In genomic region chr11:532512-533048, GRCh38 we compare ENCODE assay signal across 21 cellular contexts.
"Had no signal": no experiment of that assay in that cellular context is flagged by ENCODE, and none has a peak within 500 bp of the region (broad histone marks: within the 10 kb centered on the region; RNA-seq: fewer than 3 reads in every experiment).

No MANE protein-coding gene starts in this region.

- H3K27ac ChIP-seq: body of pancreas, epithelial cell of prostate, left lung, neural progenitor cell, ovary, thoracic aorta, upper lobe of right lung had no signal

- DNase-seq: activated CD4-positive, alpha-beta T cell treated with anti-CD3 and anti-CD28 coated beads, Interleukin-2, amount 10 ng/mL, durations not matched to agents 24 days and 14 days; activated CD4-positive, CD25-positive, alpha-beta regulatory T cell; activated CD8-positive, alpha-beta T cell treated with anti-CD3 and anti-CD28 coated beads for 36 hours; activated naive CD4-positive, alpha-beta T cell treated with anti-CD3 and anti-CD28 coated beads for 36 hours; activated T-cell treated with anti-CD3 and anti-CD28 coated beads, Interleukin-2, amount 50 U/mL, for 24 hours; caudate nucleus; foreskin fibroblast; glutamatergic neuron; left lung; naive B cell; stimulated activated naive B cell treated with anti-CD40 and anti-IgM and Interleukin-4, amounts not matched to agents 10 μg/mL and 1 μg/mL and 100 μg/mL, for 72 hours; T-cell had no signal

- H3K9me3 ChIP-seq: body of pancreas, left lung, mucosa of descending colon, ovary, thoracic aorta, upper lobe of right lung had no signal

- H2AFZ ChIP-seq: neural progenitor cell had no signal

- FAIRE-seq: colon, keratinocyte had no signal

- H3K4me2 ChIP-seq: neural progenitor cell had no signal

- H3K9ac ChIP-seq: neural progenitor cell had no signal

- H3K27me3 ChIP-seq: body of pancreas, ovary, upper lobe of right lung had no signal

- H3K4me3 ChIP-seq: body of pancreas, left lung, mucosa of descending colon, neural progenitor cell, ovary, thoracic aorta, upper lobe of right lung had no signal

- ATAC-seq: activated CD8-positive, alpha-beta T cell treated with anti-CD3 and anti-CD28 coated beads for 36 hours; body of pancreas; left lung; mucosa of descending colon; stimulated activated naive B cell treated with anti-CD40 and anti-IgM and Interleukin-4, amounts not matched to agents 10 μg/mL and 1 μg/mL and 100 μg/mL, for 72 hours; T-cell; upper lobe of right lung had no signal

- H3K36me3 ChIP-seq: neural progenitor cell, ovary had no signal
